Comparison of ENCODE assay signal across 17 cellular contexts in the genomic region with DNA sequence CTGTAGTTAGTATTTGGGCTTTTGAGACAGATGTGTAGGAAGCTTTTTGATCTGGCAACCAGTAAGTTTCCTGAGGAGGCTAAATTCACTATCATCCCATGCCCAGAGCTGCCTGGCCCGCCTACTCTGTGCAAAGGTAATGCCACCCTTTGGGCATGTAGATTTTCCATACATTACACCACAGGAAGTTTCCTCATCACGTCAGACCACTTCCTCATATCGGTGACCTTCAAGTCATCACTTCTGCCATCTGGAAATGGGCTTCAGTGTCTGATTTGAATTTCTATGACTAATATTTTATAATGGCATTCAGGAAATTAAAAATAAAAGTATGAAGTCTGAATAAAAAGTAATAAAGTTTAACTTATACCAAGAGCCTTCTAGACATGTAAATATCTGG.
"Had no signal": no experiment of that assay in that cellular context is flagged by ENCODE, and none has a peak within 500 bp of the region (broad histone marks: within the 10 kb centered on the region; RNA-seq: fewer than 3 reads in every experiment).

No MANE protein-coding gene starts in this region.

- DNase-seq: cortex of kidney; dorsolateral prefrontal cortex; effector CD8-positive, alpha-beta T cell; gastrocnemius medialis; islet precursor cell; mammary epithelial cell; naive thymus-derived CD8-positive, alpha-beta T cell; psoas muscle; retina; right lobe of liver; stimulated activated CD4-positive, alpha-beta T cell treated with anti-CD3 and anti-CD28 coated beads, Interleukin-4, amount 100 ng/mL, for 24 hours; stimulated activated naive CD8-positive, alpha-beta T cell treated with anti-CD3 and anti-CD28 coated beads, Interleukin-15, amount 100 ng/mL, for 72 hours; testis had no signal

- H3K4me3 ChIP-seq: dorsolateral prefrontal cortex, gastrocnemius medialis, psoas muscle, right lobe of liver, testis, tibial nerve had no signal

- H3K4me1 ChIP-seq: gastrocnemius medialis, psoas muscle, right lobe of liver, testis, tibial nerve had no signal

- H3K36me3 ChIP-seq: gastrocnemius medialis, neutrophil, right lobe of liver, tibial nerve had no signal

- ATAC-seq: esophagus mucosa; gastrocnemius medialis; left lobe of liver; naive thymus-derived CD8-positive, alpha-beta T cell; psoas muscle; right lobe of liver; stimulated activated naive CD8-positive, alpha-beta T cell treated with anti-CD3 and anti-CD28 coated beads, Interleukin-15, amount 100 ng/mL, for 72 hours had no signal

- H3K27ac ChIP-seq: dorsolateral prefrontal cortex, gastrocnemius medialis, neutrophil, psoas muscle, right lobe of liver, testis, tibial nerve had no signal

- H3K27me3 ChIP-seq: gastrocnemius medialis, neutrophil, right lobe of liver, testis, tibial nerve had no signal

- H3K9me3 ChIP-seq: gastrocnemius medialis, neutrophil, psoas muscle, right lobe of liver, testis, tibial nerve had no signal
